Comparison of ENCODE assay signal across 1 cellular context in genomic region chr12:6070472-6071257, GRCh38.
TF ChIP-seq lines count a peak whose summit lies in the region.

No MANE protein-coding gene starts in this region.

TF ChIP-seq in HepG2, 621 proteins besides CTCF, POLR2A, EP300 and RAD21 (continued from another document and continues in another):
- TF ChIP-seq AKNA (CRISPR knock-in tag; IDR thresholded peaks at IDR 0.05; ENCODE audit: borderline replicate concordance) = no peak
- peak; percentile 38 for TF ChIP-seq ZNF687 (CRISPR knock-in tag; IDR thresholded peaks at IDR 0.05)
- TF ChIP-seq EHMT2 (IDR thresholded peaks at IDR 0.05; ENCODE audit: borderline replicate concordance, low read depth, low read length) = peak; percentile 31; the same call in 1 of the 2 replicates
- no peak for TF ChIP-seq IRF9 (CRISPR knock-in tag; IDR thresholded peaks at IDR 0.05; ENCODE audit: borderline replicate concordance)
- TF ChIP-seq SP5 (CRISPR knock-in tag; IDR thresholded peaks at IDR 0.05; ENCODE audit: borderline replicate concordance, low read depth) = peak; percentile 83
- 0 out of 2 replicates have a peak, but pooled peaks have one; percentile 47 for TF ChIP-seq POGZ (CRISPR knock-in tag; IDR thresholded peaks at IDR 0.05)
- no peak for TF ChIP-seq RFXANK (CRISPR knock-in tag; IDR thresholded peaks at IDR 0.05)
- 0 out of 2 replicates have a peak, but pooled peaks have one; percentile 46 for TF ChIP-seq ATF5 (CRISPR knock-in tag; IDR thresholded peaks at IDR 0.05; ENCODE audit: low read depth)
- TF ChIP-seq KIAA2018 (CRISPR knock-in tag; IDR thresholded peaks at IDR 0.05; ENCODE audit: borderline replicate concordance) = no peak
- peak; percentile 50; the same call in 1 of the 2 replicates for TF ChIP-seq ZNF768 (CRISPR knock-in tag; IDR thresholded peaks at IDR 0.05)
- no peak for TF ChIP-seq RERE (CRISPR knock-in tag; IDR thresholded peaks at IDR 0.05; ENCODE audit: low read depth)
- no peak for TF ChIP-seq ZNF503 (CRISPR knock-in tag; IDR thresholded peaks at IDR 0.05)
- TF ChIP-seq ZFP91 (CRISPR knock-in tag; IDR thresholded peaks at IDR 0.05; ENCODE audit: borderline replicate concordance) = no peak
- TF ChIP-seq MAX (IDR thresholded peaks at IDR 0.05) = peak; percentile 19
- TF ChIP-seq ZNF83 (CRISPR knock-in tag; IDR thresholded peaks at IDR 0.05; ENCODE audit: borderline replicate concordance) = no peak
- TF ChIP-seq WIZ (CRISPR knock-in tag; IDR thresholded peaks at IDR 0.05) = no peak
